In genomic region chr10:36141786-36142560, GRCh38 we compare ENCODE assay signal across 27 cellular contexts.
DNase-seq lines count a peak whose midpoint lies in the region; ATAC-seq, FAIRE-seq and TF ChIP-seq lines count a peak whose summit lies in the region.
"Had no signal": no experiment of that assay in that cellular context is flagged by ENCODE, and none has a peak within 500 bp of the region (broad histone marks: within the 10 kb centered on the region; RNA-seq: fewer than 3 reads in every experiment).

No MANE protein-coding gene starts in this region.

- H4K20me1 ChIP-seq in astrocyte (ENCODE audit: insufficient read depth, low read length): no peaks in the 10 kb centered on the region

- POLR2A ChIA-PET in A673 (lab: Charles Lee; ENCODE audit: low non-redundant PET): no interaction called here

- no TSS peak for BruUV-seq in A673 (replicated peaks; lab: Mats Ljungman, UMichigan)

- no peak overlapping the region for H3K4me2 ChIP-seq in astrocyte (ENCODE audit: low read length)
- H3K4me2 ChIP-seq: A549 had no signal

- DNase-seq in A673 (ENCODE audit: low spot score) (peak; percentile 29), astrocyte (ENCODE audit: low read depth) (no peak), left ventricle myocardium superior (no peak), psoas muscle (peak in 1 of 2 donors; percentile 53), progenitor cell of endocrine pancreas (ENCODE audit: low spot score, unreplicated experiment) (no peak), dedifferentiated amniotic fluid mesenchymal stem cell (ENCODE audit: extremely low spot score) (no peak)
- no peak for DNase-seq in activated T-cell treated with anti-CD3 and anti-CD28 coated beads, Interleukin-2, amount 50 U/mL, for 1 hour
- DNase-seq: activated CD4-positive, alpha-beta T cell treated with anti-CD3 and anti-CD28 coated beads, Interleukin-2, amount 50 U/mL, for 4 hours; activated gamma-delta T cell treated with Interleukin-2 at 50 U/mL for 16 hours; amygdala; cerebellar nuclear complex; endodermal cell; GM23248; hippocampal formation; MG63; mucosa of descending colon; NCI-H1436; NCI-H774; OCI-M1; SJCRH30; stimulated activated naive CD8-positive, alpha-beta T cell treated with anti-CD3 and anti-CD28 coated beads, Interleukin-15, Interleukin-2, amounts not matched to agents 100 U/mL and 50 U/mL, for 24 hours; upper lobe of right lung had no signal

- CTCF ChIA-PET in A673 (lab: Charles Lee): no interaction called here

- H3K9ac ChIP-seq in astrocyte (ENCODE audit: low read length): no peak overlapping the region
- H3K9ac ChIP-seq: GM23248 had no signal

- no peaks in the 10 kb centered on the region for H3K4me1 Mint-ChIP-seq in astrocyte (ENCODE audit: low read depth, unreplicated experiment)
- no peaks in the 10 kb centered on the region for H3K4me1 Mint-ChIP-seq in progenitor cell of endocrine pancreas (ENCODE audit: low read depth)

- no peak overlapping the region for H3K27ac Mint-ChIP-seq in astrocyte (ENCODE audit: unreplicated experiment)
- H3K27ac Mint-ChIP-seq in progenitor cell of endocrine pancreas: no peak overlapping the region
- H3K27ac Mint-ChIP-seq: endodermal cell had no signal

- H3K4me3 ChIP-seq in A673 (ENCODE audit: low read depth, low read length, poor library complexity, severe bottlenecking) (no peak overlapping the region), astrocyte (ENCODE audit: insufficient read depth, low read depth, low read length) (no peak overlapping the region), psoas muscle (no peak overlapping the region)
- H3K4me3 ChIP-seq: A549, GM23248, MG63, mucosa of descending colon, SJCRH30, upper lobe of right lung had no signal

- H3K9me3 Mint-ChIP-seq in astrocyte (ENCODE audit: unreplicated experiment): no peaks in the 10 kb centered on the region
- H3K9me3 Mint-ChIP-seq in progenitor cell of endocrine pancreas (ENCODE audit: low read depth): peaks cover 23% of the 10 kb centered on the region
- H3K9me3 Mint-ChIP-seq: endodermal cell had no signal

- TF ChIP-seq CTCF in A673 (conservative IDR thresholded peaks at IDR 0.05; ENCODE audit: low read depth, low read length): no peak
- TF ChIP-seq CTCF in astrocyte (IDR thresholded peaks at IDR 0.05; ENCODE audit: insufficient read depth, low read depth, low read length): no peak
- TF ChIP-seq CTCF in psoas muscle (IDR thresholded peaks at IDR 0.05): no peak
- no peak for TF ChIP-seq CTCF in progenitor cell of endocrine pancreas (IDR thresholded peaks at IDR 0.05; ENCODE audit: unreplicated experiment)

- H3K27ac ChIP-seq in A673 (ENCODE audit: low read depth, low read length, poor library complexity, severe bottlenecking) (no peak overlapping the region), astrocyte (ENCODE audit: low read depth, low read length) (no peak overlapping the region), psoas muscle (peak overlapping the region; percentile 37)
- H3K27ac ChIP-seq: A549, C4-2B, GM23248, SJCRH30, upper lobe of right lung, VCaP had no signal

- H3K4me3 Mint-ChIP-seq in astrocyte (ENCODE audit: unreplicated experiment): no peak overlapping the region
- no peak overlapping the region for H3K4me3 Mint-ChIP-seq in progenitor cell of endocrine pancreas (ENCODE audit: low read depth)
- H3K4me3 Mint-ChIP-seq: endodermal cell had no signal

- ATAC-seq in left ventricle myocardium superior: peak; percentile 47
- peak in 1 of 4 donors; percentile 13 for ATAC-seq in psoas muscle
- no peak for ATAC-seq in HG03354 (IDR thresholded peaks at IDR 0.05; ENCODE audit: poor library complexity, severe bottlenecking, unreplicated experiment)
- ATAC-seq: A549; mucosa of descending colon; stimulated activated naive CD8-positive, alpha-beta T cell treated with anti-CD3 and anti-CD28 coated beads, Interleukin-15, Interleukin-2, amounts not matched to agents 100 U/mL and 50 U/mL, for 24 hours; upper lobe of right lung had no signal

- H3K9me3 ChIP-seq in A673 (ENCODE audit: low read depth, low read length, poor library complexity, severe bottlenecking) (no peaks in the 10 kb centered on the region), astrocyte (ENCODE audit: insufficient read depth, low read depth, low read length) (no peaks in the 10 kb centered on the region), psoas muscle (no peaks in the 10 kb centered on the region)
- H3K9me3 ChIP-seq: A549, upper lobe of right lung had no signal

- peak overlapping the region; percentile 36 for H2AFZ ChIP-seq in astrocyte (ENCODE audit: low read depth, low read length)
- H2AFZ ChIP-seq: GM23248 had no signal

- intact Hi-C loops in A673 (cut with micrococcal nuclease; ENCODE audit: unreplicated experiment) (loop anchor here (10.0 kb wide), 1 partner anchor 723 kb away; no protein-coding TSS in a partner anchor), left ventricle myocardium superior (cut with micrococcal nuclease) (no loop called here), psoas muscle (cut with DNase I) (no loop called here)

- H3K4me1 ChIP-seq in A673 (ENCODE audit: insufficient read depth, low read length, poor library complexity, severe bottlenecking) (peaks cover 15% of the 10 kb centered on the region), astrocyte (ENCODE audit: insufficient read depth, low read length) (no peaks in the 10 kb centered on the region), psoas muscle (no peaks in the 10 kb centered on the region)
- H3K4me1 ChIP-seq: A549, SJCRH30, upper lobe of right lung had no signal

- WGBS in psoas muscle, 3 donors: 43 to 48% (median 46%) methylated on average over 7 of the region's 7 CpGs

- no peaks in the 10 kb centered on the region for H3K27me3 Mint-ChIP-seq in astrocyte (ENCODE audit: low read depth, unreplicated experiment)
- no peaks in the 10 kb centered on the region for H3K27me3 Mint-ChIP-seq in progenitor cell of endocrine pancreas

- H3K36me3 Mint-ChIP-seq in astrocyte (ENCODE audit: low read depth, unreplicated experiment) (no peaks in the 10 kb centered on the region), progenitor cell of endocrine pancreas (ENCODE audit: insufficient read depth) (no peaks in the 10 kb centered on the region)

- H3K27me3 ChIP-seq in A673 (replicated peaks; ENCODE audit: insufficient read depth, low read depth, low read length, poor library complexity) (no peaks in the 10 kb centered on the region), astrocyte (ENCODE audit: insufficient read depth, low read length) (no peaks in the 10 kb centered on the region), psoas muscle (ENCODE audit: insufficient read depth in 3 of 3, low read length in 2 of 3) (no peaks in the 10 kb centered on the region)
- H3K27me3 ChIP-seq: MG63, SJCRH30, upper lobe of right lung had no signal

- FAIRE-seq in astrocyte (lab: Jason Lieb, UNC): no peak
- FAIRE-seq: A549, D721Med had no signal

- H3K36me3 ChIP-seq in A673 (ENCODE audit: insufficient read depth, low read length, poor library complexity, severe bottlenecking): no peaks in the 10 kb centered on the region
- no peaks in the 10 kb centered on the region for H3K36me3 ChIP-seq in astrocyte (ENCODE audit: insufficient read depth, low read length)
- no peaks in the 10 kb centered on the region for H3K36me3 ChIP-seq in psoas muscle (ENCODE audit: insufficient read depth in 1 of 2, low read depth in 1 of 2)
- H3K36me3 ChIP-seq: MG63, SJCRH30, upper lobe of right lung had no signal

- H3K79me2 ChIP-seq in astrocyte (ENCODE audit: insufficient read depth, low read length): no peaks in the 10 kb centered on the region
